In the genomic region with DNA sequence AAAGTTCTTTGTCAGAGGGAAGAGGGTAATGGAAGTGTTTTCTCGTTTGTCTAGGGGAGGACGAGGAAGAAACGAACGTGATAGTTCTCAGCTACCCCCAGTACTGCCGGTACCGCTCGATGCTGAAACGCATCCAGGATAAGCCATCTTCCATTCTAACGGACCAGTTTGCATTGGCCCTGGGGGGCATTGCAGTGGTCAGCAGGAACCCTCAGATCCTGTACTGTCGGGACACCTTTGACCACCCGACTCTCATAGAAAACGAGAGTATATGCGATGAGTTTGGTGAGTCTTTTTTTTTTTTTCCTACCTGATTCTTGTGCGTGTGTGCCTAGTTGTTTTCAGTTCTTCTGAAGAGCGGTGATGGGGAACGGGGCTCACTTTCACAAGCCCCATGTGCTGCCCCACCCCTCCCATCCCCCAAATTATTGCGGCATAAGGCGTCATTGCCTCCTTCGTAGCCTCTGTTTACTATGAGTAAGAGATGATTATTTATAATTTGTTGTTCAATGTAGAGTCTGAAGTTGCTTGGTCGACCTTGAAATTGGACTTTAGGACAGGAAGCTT, we compare ENCODE assay signal across 12 cellular contexts.
DNase-seq lines count a peak whose midpoint lies in the region; ATAC-seq, FAIRE-seq and TF ChIP-seq lines count a peak whose summit lies in the region.
"Had no signal": no experiment of that assay in that cellular context is flagged by ENCODE, and none has a peak within 500 bp of the region (broad histone marks: within the 10 kb centered on the region; RNA-seq: fewer than 3 reads in every experiment).

No MANE protein-coding gene starts in this region.

- H2BK120ac ChIP-seq in H9 (ENCODE audit: low read depth, low read length, poor library complexity, severe bottlenecking) = no peak overlapping the region

- H3K27ac ChIP-seq in Peyer's patch = peak overlapping the region in 2 of 4 donors; percentile 76 to 80
- no peak overlapping the region for H3K27ac ChIP-seq in ascending aorta
- H3K27ac ChIP-seq in adrenal gland = no peak overlapping the region
- H3K27ac ChIP-seq in H9 (ENCODE audit: insufficient read length, low read depth, low read length) = no peak overlapping the region
- H3K27ac ChIP-seq: pancreas had no signal

- H3K79me2 ChIP-seq in H9 (ENCODE audit: insufficient read depth, low read length) = no peaks in the 10 kb centered on the region

- H2BK20ac ChIP-seq in H9 (ENCODE audit: low read depth, low read length, poor library complexity, severe bottlenecking) = no peak overlapping the region

- H3K27me3 ChIP-seq in Peyer's patch = no peaks in the 10 kb centered on the region
- no peaks in the 10 kb centered on the region for H3K27me3 ChIP-seq in ascending aorta
- H3K27me3 ChIP-seq in adrenal gland = no peaks in the 10 kb centered on the region
- H3K27me3 ChIP-seq in H9 (ENCODE audit: insufficient read depth, low read length) = no peaks in the 10 kb centered on the region
- H3K27me3 ChIP-seq: pancreas had no signal

- H3K27me3 Mint-ChIP-seq in H9 (ENCODE audit: low read depth) = peaks cover 2% of the 10 kb centered on the region
- H3K27me3 Mint-ChIP-seq: dendritic cell treated with granulocyte-macrophage colony-stimulating factor and Interleukin-4, amounts not matched to agents 40 ng/mL and 50 ng/mL, for 4 days had no signal

- H2AFZ ChIP-seq in H9 (ENCODE audit: low read length) = no peak overlapping the region

- H3K4ac ChIP-seq in H9 (ENCODE audit: low read depth, low read length) = no peak overlapping the region

- H3K4me1 Mint-ChIP-seq in H9 = 0 out of 4 replicates have a peak, but pooled peaks cover 0 to 2% of the 10 kb centered on the region in 2 experiments

- no peaks in the 10 kb centered on the region for H3K9me3 Mint-ChIP-seq in H9

- H3K36me3 ChIP-seq in Peyer's patch (no peaks in the 10 kb centered on the region), ascending aorta (peaks cover 0 to 4% of the 10 kb centered on the region in 2 donors), adrenal gland (replicated peaks in 1 of 2) (no peaks in the 10 kb centered on the region)
- H3K36me3 ChIP-seq: pancreas had no signal

- peak; percentile 25 for DNase-seq in GM12891 (ENCODE audit: insufficient read length, low spot score)
- DNase-seq in GM19239 (ENCODE audit: insufficient read length, low spot score) = peak; percentile 27
- peak in 2 of 3 donors; percentile 75 to 80 for DNase-seq in Peyer's patch
- DNase-seq in ascending aorta (ENCODE audit: low spot score in 2 of 2) = no peak
- no peak for DNase-seq in EL
- DNase-seq in adrenal gland = no peak
- DNase-seq in H9 = no peak
- DNase-seq: activated CD8-positive, alpha-beta memory T cell treated with anti-CD3 and anti-CD28 coated beads for 24 hours; DMS79 treated with DMSO at 0.1 percent for 48 hours; pancreas had no signal

- H2BK12ac ChIP-seq in H9 (ENCODE audit: insufficient read length, low read depth, low read length) = no peak overlapping the region

- H4K91ac ChIP-seq in H9 (ENCODE audit: insufficient read length, low read depth, low read length) = no peak overlapping the region

- H3K4me2 ChIP-seq in H9 (ENCODE audit: insufficient read depth, insufficient read length, low read length) = no peak overlapping the region

- no peak overlapping the region for H3K56ac ChIP-seq in H9 (ENCODE audit: insufficient read length, low read depth, low read length)

- no peak overlapping the region for H3K4me3 Mint-ChIP-seq in H9
- H3K4me3 Mint-ChIP-seq: dendritic cell treated with granulocyte-macrophage colony-stimulating factor and Interleukin-4, amounts not matched to agents 40 ng/mL and 50 ng/mL, for 4 days had no signal

- TF ChIP-seq POLR2A in GM12891 (IDR thresholded peaks at IDR 0.05; ENCODE audit: low read depth, low read length) (peak; percentile 67), Peyer's patch (IDR thresholded peaks at IDR 0.05) (no peak), adrenal gland (IDR thresholded peaks at IDR 0.05) (no peak)

- no peak overlapping the region for H3K23ac ChIP-seq in H9 (ENCODE audit: insufficient read length, low read depth, low read length)

- H2BK5ac ChIP-seq in H9 (ENCODE audit: insufficient read length, low read length) = no peak overlapping the region

- H4K20me1 ChIP-seq in H9 (ENCODE audit: control insufficient read depth, insufficient read depth, insufficient read length) = no peaks in the 10 kb centered on the region

- H3K79me1 ChIP-seq in H9 (ENCODE audit: insufficient read depth, low read depth, low read length, poor library complexity, severe bottlenecking) = no peaks in the 10 kb centered on the region

- H3K23me2 ChIP-seq in H9 (ENCODE audit: insufficient read length, low read depth, low read length, poor library complexity, severe bottlenecking) = no peaks in the 10 kb centered on the region

- peaks cover 0 to 5% (median 0%) of the 10 kb centered on the region in 4 donors for H3K4me1 ChIP-seq in Peyer's patch
- peaks cover 0 to 52% of the 10 kb centered on the region in 2 donors for H3K4me1 ChIP-seq in ascending aorta
- H3K4me1 ChIP-seq in adrenal gland (replicated peaks in 1 of 2) = peaks cover 4 to 7% of the 10 kb centered on the region in 2 donors
- H3K4me1 ChIP-seq in H9 (ENCODE audit: insufficient read depth, low read length) = no peaks in the 10 kb centered on the region; the same call in 1 of the 2 replicates
- H3K4me1 ChIP-seq: pancreas had no signal

- H2BK15ac ChIP-seq in H9 (ENCODE audit: low read depth, low read length) = no peak overlapping the region

- H4K5ac ChIP-seq in H9 (ENCODE audit: insufficient read length, low read depth, low read length) = no peak overlapping the region

- peak; percentile 93 for FAIRE-seq in GM12891 (lab: Jason Lieb, UNC)
- peak; percentile 98 for FAIRE-seq in GM19239 (lab: Jason Lieb, UNC)
- FAIRE-seq: pancreas had no signal

- H3K9ac ChIP-seq in H9 (ENCODE audit: extremely low read depth, insufficient read length, low read length) = no peak overlapping the region

- no peak overlapping the region for H3K4me3 ChIP-seq in Peyer's patch
- no peak overlapping the region for H3K4me3 ChIP-seq in ascending aorta
- no peak overlapping the region for H3K4me3 ChIP-seq in adrenal gland
- H3K4me3 ChIP-seq: pancreas had no signal

- WGBS in adrenal gland, 4 donors = 88 to 93% (median 92%) methylated on average over 20 of the region's 20 CpGs
- no CpG with 5 or more reads among the region's 20 CpGs for WGBS in H9 (ENCODE audit: extremely low coverage, insufficient read length, low lambda C conversion rate)

- no peak overlapping the region for H3T11ph ChIP-seq in H9 (ENCODE audit: low read length)

- no peak overlapping the region for H3K27ac Mint-ChIP-seq in H9
- H3K27ac Mint-ChIP-seq: dendritic cell treated with granulocyte-macrophage colony-stimulating factor and Interleukin-4, amounts not matched to agents 40 ng/mL and 50 ng/mL, for 4 days had no signal

- no peaks in the 10 kb centered on the region for H3K36me3 Mint-ChIP-seq in H9 (ENCODE audit: insufficient read depth in 1 of 3, low read depth in 3 of 3)

- intact Hi-C loops in ascending aorta (cut with DNase I) = no loop called here
- intact Hi-C loops in adrenal gland (cut with DNase I) = no loop called here

- peak; percentile 72 for ATAC-seq in HG02870 (IDR thresholded peaks at IDR 0.05; ENCODE audit: unreplicated experiment)
- ATAC-seq: pancreas had no signal

- no peak overlapping the region for H3K18ac ChIP-seq in H9 (ENCODE audit: insufficient read length, low read depth, low read length)

- TF ChIP-seq CTCF in Peyer's patch (IDR thresholded peaks at IDR 0.05) = no peak
- no peak for TF ChIP-seq CTCF in ascending aorta (IDR thresholded peaks at IDR 0.05)
- no peak for TF ChIP-seq CTCF in adrenal gland (IDR thresholded peaks at IDR 0.05)
- TF ChIP-seq CTCF in H9 (conservative IDR thresholded peaks at IDR 0.05) = no peak

- H3K9me3 ChIP-seq in Peyer's patch (no peaks in the 10 kb centered on the region), ascending aorta (no peaks in the 10 kb centered on the region), adrenal gland (replicated peaks in 1 of 3) (no peaks in the 10 kb centered on the region), H9 (ENCODE audit: control insufficient read depth, low read depth, low read length) (no peaks in the 10 kb centered on the region)
- H3K9me3 ChIP-seq: pancreas had no signal

- H3K14ac ChIP-seq in H9 (ENCODE audit: insufficient read depth, low read length) = no peak overlapping the region

- no peak overlapping the region for H4K8ac ChIP-seq in H9 (replicated peaks; ENCODE audit: insufficient read length, low read depth, low read length)

- H2AK5ac ChIP-seq in H9 (ENCODE audit: insufficient read length, low read length) = no peak overlapping the region

TF ChIP-seq in GM12891, 5 proteins besides CTCF, POLR2A, EP300 and RAD21:
- TF ChIP-seq TAF1 (IDR thresholded peaks at IDR 0.05; ENCODE audit: low read depth, low read length) = 0 out of 2 replicates have a peak, but pooled peaks have one; percentile 38
- TF ChIP-seq SPI1 (IDR thresholded peaks at IDR 0.05; ENCODE audit: low read depth, low read length) = peak; percentile 86
- TF ChIP-seq PAX5 (IDR thresholded peaks at IDR 0.05; ENCODE audit: insufficient read depth, low read length, severe bottlenecking) = peak; percentile 90
- TF ChIP-seq POU2F2 (IDR thresholded peaks at IDR 0.05; ENCODE audit: low read depth, low read length) = peak; percentile 85; the same call in 1 of the 2 replicates
- TF ChIP-seq POLR2AphosphoS5 (IDR thresholded peaks at IDR 0.05; ENCODE audit: low read depth, low read length) = 0 out of 2 replicates have a peak, but pooled peaks have one; percentile 50

Comparison
In these comparisons a context has a peak if more than half of its experiments do, and no peak if none do; other contexts are left out.
1. DNase-seq: peak in GM12891 (single experiment), GM19239 (single experiment) and Peyer's patch (2 of 3); none in ascending aorta (0 of 2), EL (single experiment), adrenal gland (0 of 7) and H9 (single experiment).